Comparison of ENCODE assay signal across 1 cellular context in the genomic region with DNA sequence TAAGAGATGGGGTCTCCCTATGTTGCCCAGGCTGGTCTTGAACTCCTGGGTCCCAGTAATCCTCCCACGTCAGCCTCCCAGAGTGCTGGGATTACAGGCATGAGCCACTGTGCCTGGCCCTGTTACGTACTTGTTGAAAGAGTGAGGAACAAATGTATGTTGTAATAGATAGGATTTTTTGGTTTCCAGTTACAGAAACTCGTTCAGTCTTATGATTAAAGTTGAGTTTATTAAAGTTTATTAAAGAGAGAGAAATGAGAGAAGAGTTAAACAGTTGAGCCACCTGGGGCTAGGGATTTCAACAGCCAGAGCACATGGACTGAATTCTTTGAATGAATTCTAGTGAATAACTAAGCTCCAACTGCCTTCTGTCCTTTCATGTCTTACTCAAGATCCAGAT.
TF ChIP-seq lines count a peak whose summit lies in the region.

No MANE protein-coding gene starts in this region.

TF ChIP-seq in IMR-90, 13 proteins besides CTCF, POLR2A, EP300 and RAD21:
- no peak for TF ChIP-seq MXI1 (IDR thresholded peaks at IDR 0.05; ENCODE audit: borderline replicate concordance, low read depth, low read length)
- TF ChIP-seq CEBPB (IDR thresholded peaks at IDR 0.05; ENCODE audit: low read depth, low read length) = no peak
- TF ChIP-seq MAZ (IDR thresholded peaks at IDR 0.05; ENCODE audit: borderline replicate concordance, low read depth, low read length) = no peak
- no peak for TF ChIP-seq MAFK (IDR thresholded peaks at IDR 0.05; ENCODE audit: low read depth, low read length)
- TF ChIP-seq, protein P1, sequence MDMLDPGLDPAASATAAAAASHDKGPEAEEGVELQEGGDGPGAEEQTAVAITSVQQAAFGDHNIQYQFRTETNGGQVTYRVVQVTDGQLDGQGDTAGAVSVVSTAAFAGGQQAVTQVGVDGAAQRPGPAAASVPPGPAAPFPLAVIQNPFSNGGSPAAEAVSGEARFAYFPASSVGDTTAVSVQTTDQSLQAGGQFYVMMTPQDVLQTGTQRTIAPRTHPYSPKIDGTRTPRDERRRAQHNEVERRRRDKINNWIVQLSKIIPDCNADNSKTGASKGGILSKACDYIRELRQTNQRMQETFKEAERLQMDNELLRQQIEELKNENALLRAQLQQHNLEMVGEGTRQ (IDR thresholded peaks at IDR 0.05; ENCODE audit: low read depth, low read length) = no peak
- no peak for TF ChIP-seq SMC3 (IDR thresholded peaks at IDR 0.05; ENCODE audit: low read depth, low read length)
- TF ChIP-seq BHLHE40 (IDR thresholded peaks at IDR 0.05; ENCODE audit: low read depth, low read length) = no peak
- no peak for TF ChIP-seq FOS (IDR thresholded peaks at IDR 0.05; ENCODE audit: low read depth, low read length)
- TF ChIP-seq RCOR1 (IDR thresholded peaks at IDR 0.05; ENCODE audit: insufficient replicate concordance, low read length) = no peak
- TF ChIP-seq, protein P2, sequence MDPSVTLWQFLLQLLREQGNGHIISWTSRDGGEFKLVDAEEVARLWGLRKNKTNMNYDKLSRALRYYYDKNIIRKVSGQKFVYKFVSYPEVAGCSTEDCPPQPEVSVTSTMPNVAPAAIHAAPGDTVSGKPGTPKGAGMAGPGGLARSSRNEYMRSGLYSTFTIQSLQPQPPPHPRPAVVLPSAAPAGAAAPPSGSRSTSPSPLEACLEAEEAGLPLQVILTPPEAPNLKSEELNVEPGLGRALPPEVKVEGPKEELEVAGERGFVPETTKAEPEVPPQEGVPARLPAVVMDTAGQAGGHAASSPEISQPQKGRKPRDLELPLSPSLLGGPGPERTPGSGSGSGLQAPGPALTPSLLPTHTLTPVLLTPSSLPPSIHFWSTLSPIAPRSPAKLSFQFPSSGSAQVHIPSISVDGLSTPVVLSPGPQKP (IDR thresholded peaks at IDR 0.05; ENCODE audit: borderline replicate concordance, low read depth, low read length) = no peak
- TF ChIP-seq RFX5 (IDR thresholded peaks at IDR 0.05; ENCODE audit: low read depth, low read length) = no peak
- no peak for TF ChIP-seq CHD1 (IDR thresholded peaks at IDR 0.05; ENCODE audit: low read depth, low read length)
- TF ChIP-seq NFE2L2 (IDR thresholded peaks at IDR 0.05; ENCODE audit: low read depth, low read length) = no peak
